In genomic region chr19:57240311-57241090, GRCh38 we compare ENCODE assay signal across 1 cellular context.
TF ChIP-seq lines count a peak whose summit lies in the region.

ZNF805 (plus strand) TSS chr19:57240632; CDS start chr19:57240892, 260 bp downstream.

TF ChIP-seq in HepG2, 621 proteins besides CTCF, POLR2A, EP300 and RAD21 (continued from another document and continues in another):
- TF ChIP-seq MXD1 (CRISPR knock-in tag; IDR thresholded peaks at IDR 0.05) (0 out of 2 replicates have a peak, but pooled peaks have one; percentile 68), GATAD2A (CRISPR knock-in tag; IDR thresholded peaks at IDR 0.05) (no peak), ZNF790 (CRISPR knock-in tag; IDR thresholded peaks at IDR 0.05; ENCODE audit: borderline replicate concordance) (peak; percentile 43; the same call in 1 of the 2 replicates), ZBTB2 (CRISPR knock-in tag; IDR thresholded peaks at IDR 0.05; ENCODE audit: low read depth) (peak; percentile 87), POGK (CRISPR knock-in tag; conservative IDR thresholded peaks at IDR 0.05) (no peak), BRCA1 (CRISPR knock-in tag; IDR thresholded peaks at IDR 0.05) (no peak), ZNF792 (CRISPR knock-in tag; IDR thresholded peaks at IDR 0.05) (no peak), ZBTB46 (CRISPR knock-in tag; IDR thresholded peaks at IDR 0.05; ENCODE audit: borderline replicate concordance) (no peak), ZNF878 (CRISPR knock-in tag; IDR thresholded peaks at IDR 0.05) (no peak), ZMYM2 (CRISPR knock-in tag; IDR thresholded peaks at IDR 0.05) (no peak), GLMP (CRISPR knock-in tag; IDR thresholded peaks at IDR 0.05; ENCODE audit: borderline replicate concordance) (no peak), ZNF761 (CRISPR knock-in tag; conservative IDR thresholded peaks at IDR 0.05) (peak; percentile 47; the same call in 1 of the 2 replicates), ZBTB3 (CRISPR knock-in tag; IDR thresholded peaks at IDR 0.05; ENCODE audit: borderline replicate concordance, low read depth) (0 out of 2 replicates have a peak, but pooled peaks have one; percentile 68), ZNF775 (CRISPR knock-in tag; IDR thresholded peaks at IDR 0.05; ENCODE audit: borderline replicate concordance) (no peak), BATF2 (CRISPR knock-in tag; IDR thresholded peaks at IDR 0.05) (no peak), HDAC2 (CRISPR knock-in tag; IDR thresholded peaks at IDR 0.05) (peak; percentile 82), ZNF691 (CRISPR knock-in tag; IDR thresholded peaks at IDR 0.05; ENCODE audit: borderline replicate concordance, low read depth) (no peak; the same call in 1 of the 2 replicates), ZBTB26 (CRISPR knock-in tag; IDR thresholded peaks at IDR 0.05; ENCODE audit: borderline replicate concordance) (no peak), KDM5A (IDR thresholded peaks at IDR 0.05; ENCODE audit: borderline replicate concordance, low read length) (peak; percentile 87), ZNF326 (CRISPR knock-in tag; IDR thresholded peaks at IDR 0.05; ENCODE audit: borderline replicate concordance) (no peak), ZNF782 (CRISPR knock-in tag; IDR thresholded peaks at IDR 0.05; ENCODE audit: borderline replicate concordance) (peak; percentile 86; the same call in 1 of the 2 replicates), GABPA (IDR thresholded peaks at IDR 0.05; ENCODE audit: low read depth, low read length) (peak; percentile 93), GABPA (CRISPR knock-in tag; IDR thresholded peaks at IDR 0.05; ENCODE audit: low read depth) (peak; percentile 98), DBP (CRISPR knock-in tag; IDR thresholded peaks at IDR 0.05; ENCODE audit: not compliant biosample characterization) (no peak), ZNF329 (CRISPR knock-in tag; IDR thresholded peaks at IDR 0.05; ENCODE audit: low read depth) (no peak), ZNF318 (CRISPR knock-in tag; IDR thresholded peaks at IDR 0.05) (no peak; the same call in 1 of the 2 replicates), IRX3 (CRISPR knock-in tag; IDR thresholded peaks at IDR 0.05; ENCODE audit: borderline replicate concordance, low read depth) (no peak), ZNF780A (CRISPR knock-in tag; IDR thresholded peaks at IDR 0.05) (no peak), GATA4 (IDR thresholded peaks at IDR 0.05; ENCODE audit: borderline replicate concordance, low read depth) (no peak), THRA (CRISPR knock-in tag; IDR thresholded peaks at IDR 0.05; ENCODE audit: borderline replicate concordance) (peak; percentile 54; the same call in 1 of the 2 replicates), ZNF383 (CRISPR knock-in tag; IDR thresholded peaks at IDR 0.05; ENCODE audit: borderline replicate concordance) (no peak), KLF9 (CRISPR knock-in tag; IDR thresholded peaks at IDR 0.05; ENCODE audit: low read depth) (no peak; the same call in 1 of the 2 replicates), NONO (IDR thresholded peaks at IDR 0.05) (no peak), NONO (CRISPR knock-in tag; conservative IDR thresholded peaks at IDR 0.05) (no peak; the same call in 1 of the 2 replicates)
